In genomic region chr2:55618025-55618648, GRCh38 we compare ENCODE assay signal across 8 cellular contexts.
A peak's percentile ranks its signal among the peaks of the same experiment; 100 is the strongest.
DNase-seq lines count a peak whose midpoint lies in the region; ATAC-seq and TF ChIP-seq lines count a peak whose summit lies in the region.

No MANE protein-coding gene starts in this region.

- peak; percentile 37 for DNase-seq in MV-4-11 (lab: John Stamatoyannopoulos, UW)
- DNase-seq in effector memory CD4-positive, alpha-beta T cell: peak in 1 of 3 donors; percentile 5
- DNase-seq in SW 1271 (lab: John Stamatoyannopoulos, UW): no peak

- H3K36me3 ChIP-seq in effector memory CD4-positive, alpha-beta T cell (ENCODE audit: control insufficient read depth, insufficient read depth, low read length): peaks cover 19% of the 10 kb centered on the region
- no peaks in the 10 kb centered on the region for H3K36me3 ChIP-seq in mucosa of stomach (ENCODE audit: control insufficient read depth, insufficient read depth, low read length)

- TF ChIP-seq CTCF in C4-2B (conservative IDR thresholded peaks at IDR 0.05): no peak; the same call in 1 of the 2 replicates

- peak; percentile 1 for ATAC-seq in GM19452 (IDR thresholded peaks at IDR 0.05; ENCODE audit: unreplicated experiment)
- ATAC-seq in HG03565 (IDR thresholded peaks at IDR 0.05; ENCODE audit: unreplicated experiment): no peak
- ATAC-seq in HG03159 (IDR thresholded peaks at IDR 0.05; ENCODE audit: unreplicated experiment): no peak

- no peaks in the 10 kb centered on the region for H3K27me3 ChIP-seq in effector memory CD4-positive, alpha-beta T cell (replicated peaks; ENCODE audit: control insufficient read depth, insufficient read depth, low read length, poor library complexity, severe bottlenecking)
- H3K27me3 ChIP-seq in mucosa of stomach (ENCODE audit: control insufficient read depth, insufficient read depth, low read length): no peaks in the 10 kb centered on the region

- peaks cover 23% of the 10 kb centered on the region for H3K4me1 ChIP-seq in effector memory CD4-positive, alpha-beta T cell (ENCODE audit: control insufficient read depth, insufficient read depth, low read length, poor library complexity, severe bottlenecking)
- H3K4me1 ChIP-seq in mucosa of stomach (ENCODE audit: control insufficient read depth, insufficient read depth, low read length): peaks cover 7% of the 10 kb centered on the region

- peak overlapping the region; percentile 99 for H3K27ac ChIP-seq in C4-2B
- peak overlapping the region; percentile 98 for H3K27ac ChIP-seq in effector memory CD4-positive, alpha-beta T cell (ENCODE audit: insufficient read depth, low read length, poor library complexity, severe bottlenecking)

- peak overlapping the region; percentile 82 for H3K9ac ChIP-seq in mucosa of stomach (ENCODE audit: low read length)

- no peaks in the 10 kb centered on the region for H3K9me3 ChIP-seq in effector memory CD4-positive, alpha-beta T cell (ENCODE audit: control insufficient read depth, low read length)
- H3K9me3 ChIP-seq in mucosa of stomach (ENCODE audit: control insufficient read depth, low read length): no peaks in the 10 kb centered on the region

- H3K4me3 ChIP-seq in effector memory CD4-positive, alpha-beta T cell (ENCODE audit: insufficient read depth, low read depth, low read length, poor library complexity, severe bottlenecking): peak overlapping the region; percentile 84
- H3K4me3 ChIP-seq in mucosa of stomach (ENCODE audit: low read length): peak overlapping the region; percentile 85
